Comparison of ENCODE assay signal across 11 cellular contexts in the genomic region with DNA sequence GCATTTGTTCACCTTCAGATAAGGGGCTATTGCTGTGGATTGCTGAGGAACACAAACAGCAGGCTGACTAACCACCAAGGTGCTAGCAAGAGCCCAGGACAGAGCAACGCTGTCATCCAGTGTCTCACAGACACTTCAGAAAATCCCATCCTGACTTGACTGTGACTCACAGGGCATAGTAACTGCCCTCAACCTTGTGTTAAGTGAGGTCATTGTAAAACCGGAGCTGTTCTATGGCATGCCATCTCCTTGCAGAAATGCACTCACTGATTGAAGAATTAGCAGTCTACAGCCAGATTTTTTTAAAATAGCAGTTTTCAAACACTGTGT. TPM values are rescaled to one million over a fixed set of nuclear protein-coding genes. Genes with fewer than 3 reads are reported as not detected.
DNase-seq lines count a peak whose midpoint lies in the region; TF ChIP-seq lines count a peak whose summit lies in the region.
"Had no signal": no experiment of that assay in that cellular context is flagged by ENCODE, and none has a peak within 500 bp of the region (broad histone marks: within the 10 kb centered on the region; RNA-seq: fewer than 3 reads in every experiment).

No MANE protein-coding gene starts in this region.

- peaks cover 7% of the 10 kb centered on the region for H3K79me2 ChIP-seq in smooth muscle cell (ENCODE audit: low read depth)

- peaks cover 4% of the 10 kb centered on the region for H3K4me1 Mint-ChIP-seq in activated CD4-positive, alpha-beta memory T cell treated with anti-CD3 and anti-CD28 coated beads for 36 hours (ENCODE audit: low read depth)
- no peaks in the 10 kb centered on the region for H3K4me1 Mint-ChIP-seq in activated CD4-positive, alpha-beta memory T cell treated with anti-CD3 and anti-CD28 coated beads, Interleukin-2, amount 10 ng/mL, durations not matched to agents 7 days and 5 days

- DNase-seq in activated CD4-positive, alpha-beta memory T cell treated with anti-CD3 and anti-CD28 coated beads for 36 hours = peak; percentile 45
- no peak for DNase-seq in activated CD4-positive, alpha-beta memory T cell treated with anti-CD3 and anti-CD28 coated beads, Interleukin-2, amount 10 ng/mL, durations not matched to agents 7 days and 5 days
- DNase-seq in HT1080 (ENCODE audit: low read depth) = peak; percentile 90
- peak; percentile 32 for DNase-seq in fibroblast of gingiva (ENCODE audit: low read depth)
- no peak for DNase-seq in smooth muscle cell (lab: John Stamatoyannopoulos, UW; ENCODE audit: unreplicated experiment)
- no peak for DNase-seq in RPMI8226
- no peak for DNase-seq in COLO668 (lab: John Stamatoyannopoulos, UW; ENCODE audit: unreplicated experiment)
- DNase-seq in HAP-1 (ENCODE audit: low spot score in 2 of 2) = no peak
- DNase-seq: cortex of kidney, right lobe of liver had no signal

- H3K27ac ChIP-seq in smooth muscle cell (ENCODE audit: low read depth) = peak overlapping the region; percentile 89
- H3K27ac ChIP-seq: BLaER1, right lobe of liver had no signal

- no peak overlapping the region for H3K4me3 Mint-ChIP-seq in activated CD4-positive, alpha-beta memory T cell treated with anti-CD3 and anti-CD28 coated beads for 36 hours
- no peak overlapping the region for H3K4me3 Mint-ChIP-seq in activated CD4-positive, alpha-beta memory T cell treated with anti-CD3 and anti-CD28 coated beads, Interleukin-2, amount 10 ng/mL, durations not matched to agents 7 days and 5 days

- H3F3A ChIP-seq in smooth muscle cell (ENCODE audit: low read depth) = peaks cover 8% of the 10 kb centered on the region

- H3K4me2 ChIP-seq in smooth muscle cell = no peak overlapping the region
- H3K4me2 ChIP-seq: BLaER1 had no signal

- in situ Hi-C loops in HAP-1 (cut with MboI; ENCODE audit: low sequenced_read_pairs) = no loop called here

- peak overlapping the region; percentile 29 for H3K9ac ChIP-seq in smooth muscle cell (ENCODE audit: low read depth)
- H3K9ac ChIP-seq: BLaER1 had no signal

- no peak for TF ChIP-seq CTCF in smooth muscle cell (IDR thresholded peaks at IDR 0.05; ENCODE audit: borderline replicate concordance, insufficient read depth, poor library complexity, severe bottlenecking)

- intact Hi-C loops in activated CD4-positive, alpha-beta memory T cell treated with anti-CD3 and anti-CD28 coated beads for 36 hours (cut with micrococcal nuclease) = loop anchor here (1.0 kb wide), 1 partner anchor 42 kb away; no protein-coding TSS in a partner anchor

- H4K20me1 ChIP-seq in smooth muscle cell (ENCODE audit: low read depth) = no peaks in the 10 kb centered on the region
- H4K20me1 ChIP-seq: BLaER1 had no signal

- peaks cover 5% of the 10 kb centered on the region for H3K27me3 Mint-ChIP-seq in activated CD4-positive, alpha-beta memory T cell treated with anti-CD3 and anti-CD28 coated beads for 36 hours
- peaks cover 12% of the 10 kb centered on the region for H3K27me3 Mint-ChIP-seq in activated CD4-positive, alpha-beta memory T cell treated with anti-CD3 and anti-CD28 coated beads, Interleukin-2, amount 10 ng/mL, durations not matched to agents 7 days and 5 days

- WGBS in smooth muscle cell (ENCODE audit: low lambda C conversion rate) = 3% methylated on average over 2 of the region's 2 CpGs

- POLR2A ChIA-PET in activated CD4-positive, alpha-beta memory T cell treated with anti-CD3 and anti-CD28 coated beads for 36 hours (lab: Charles Lee) = no interaction called here
- POLR2A ChIA-PET in activated CD4-positive, alpha-beta memory T cell treated with anti-CD3 and anti-CD28 coated beads, Interleukin-2, amount 10 ng/mL, durations not matched to agents 7 days and 5 days (lab: Charles Lee) = interaction anchor here (1.2 kb wide), 1 partner anchor 11 kb away, joined by 3 read pairs; no protein-coding TSS in a partner anchor

- H3K27ac Mint-ChIP-seq in activated CD4-positive, alpha-beta memory T cell treated with anti-CD3 and anti-CD28 coated beads for 36 hours = no peak overlapping the region
- no peak overlapping the region for H3K27ac Mint-ChIP-seq in activated CD4-positive, alpha-beta memory T cell treated with anti-CD3 and anti-CD28 coated beads, Interleukin-2, amount 10 ng/mL, durations not matched to agents 7 days and 5 days

- H3K4me1 ChIP-seq in smooth muscle cell (ENCODE audit: low read depth) (peaks cover 6% of the 10 kb centered on the region), HAP-1 (peaks cover 6% of the 10 kb centered on the region)
- H3K4me1 ChIP-seq: right lobe of liver had no signal

- no peaks in the 10 kb centered on the region for H3K36me3 Mint-ChIP-seq in activated CD4-positive, alpha-beta memory T cell treated with anti-CD3 and anti-CD28 coated beads for 36 hours
- no peaks in the 10 kb centered on the region for H3K36me3 Mint-ChIP-seq in activated CD4-positive, alpha-beta memory T cell treated with anti-CD3 and anti-CD28 coated beads, Interleukin-2, amount 10 ng/mL, durations not matched to agents 7 days and 5 days (ENCODE audit: low read depth)

- no peaks in the 10 kb centered on the region for H3K27me3 ChIP-seq in smooth muscle cell (ENCODE audit: low read depth)
- H3K27me3 ChIP-seq in HAP-1 (ENCODE audit: low read depth) = no peaks in the 10 kb centered on the region
- H3K27me3 ChIP-seq: BLaER1, right lobe of liver had no signal

- no peak overlapping the region for H3K4me3 ChIP-seq in smooth muscle cell
- H3K4me3 ChIP-seq in HAP-1 = no peak overlapping the region
- H3K4me3 ChIP-seq: BLaER1, right lobe of liver had no signal

- CTCF ChIA-PET in activated CD4-positive, alpha-beta memory T cell treated with anti-CD3 and anti-CD28 coated beads for 36 hours (lab: Charles Lee) = no interaction called here
- CTCF ChIA-PET in activated CD4-positive, alpha-beta memory T cell treated with anti-CD3 and anti-CD28 coated beads, Interleukin-2, amount 10 ng/mL, durations not matched to agents 7 days and 5 days (lab: Charles Lee) = interaction anchor here (0.6 kb wide), 1 partner anchor 174 kb away, joined by 4 read pairs; no protein-coding TSS in a partner anchor

- no peaks in the 10 kb centered on the region for H3K9me3 ChIP-seq in smooth muscle cell (replicated peaks; ENCODE audit: low read depth)
- no peaks in the 10 kb centered on the region; the same call in 1 of the 2 replicates for H3K9me3 ChIP-seq in HAP-1
- H3K9me3 ChIP-seq: BLaER1, right lobe of liver had no signal

- no peaks in the 10 kb centered on the region for H3K9me3 Mint-ChIP-seq in activated CD4-positive, alpha-beta memory T cell treated with anti-CD3 and anti-CD28 coated beads for 36 hours
- no peaks in the 10 kb centered on the region for H3K9me3 Mint-ChIP-seq in activated CD4-positive, alpha-beta memory T cell treated with anti-CD3 and anti-CD28 coated beads, Interleukin-2, amount 10 ng/mL, durations not matched to agents 7 days and 5 days

- H2AFZ ChIP-seq in smooth muscle cell (ENCODE audit: low read depth) = no peak overlapping the region

- H3K36me3 ChIP-seq in smooth muscle cell (ENCODE audit: low read depth) = no peaks in the 10 kb centered on the region
- H3K36me3 ChIP-seq in HAP-1 (replicated peaks) = no peaks in the 10 kb centered on the region
- H3K36me3 ChIP-seq: BLaER1, right lobe of liver had no signal

RNA-seq across cellular contexts. Expression of gene TNFRSF19, which starts 51.1 kb away (rescaled TPM):
- not detected for total RNA-seq in activated CD4-positive, alpha-beta memory T cell treated with anti-CD3 and anti-CD28 coated beads for 36 hours
- under 1 TPM; 0.33 to 0.45 TPM for total RNA-seq in activated CD4-positive, alpha-beta memory T cell treated with anti-CD3 and anti-CD28 coated beads, Interleukin-2, amount 10 ng/mL, durations not matched to agents 7 days and 5 days
- 2.0 and 2.1 TPM in 2 replicates for total RNA-seq in HT1080 (2014; rRNA removed; shearing (Covaris generic))
- polyA plus RNA-seq in HT1080 (2015; cell fraction: cytosol; rRNA removed) = 1.8 and 2.2 TPM in 2 replicates
- polyA plus RNA-seq in HT1080 (2015; cell fraction: nucleus; rRNA removed) = 3.6 and 3.8 TPM in 2 replicates
- total RNA-seq in smooth muscle cell = 34.3 and 38.8 TPM in 2 replicates
- 15.5 and 24.5 TPM in 2 replicates for polyA plus RNA-seq in smooth muscle cell

Comparison
In these comparisons a context has a peak if more than half of its experiments do, and no peak if none do; other contexts are left out.
1. DNase-seq: peak in activated CD4-positive, alpha-beta memory T cell treated with anti-CD3 and anti-CD28 coated beads for 36 hours (single experiment), HT1080 (single experiment) and fibroblast of gingiva (single experiment); none in activated CD4-positive, alpha-beta memory T cell treated with anti-CD3 and anti-CD28 coated beads, Interleukin-2, amount 10 ng/mL, durations not matched to agents 7 days and 5 days (single experiment), smooth muscle cell (single experiment), RPMI8226 (single experiment), COLO668 (single experiment) and HAP-1 (0 of 2).
2. RNA of gene TNFRSF19, which starts 51.1 kb away (total RNA-seq): 34.3 to 38.8 TPM in smooth muscle cell; 2.0 to 2.1 TPM in HT1080, 0.33 to 0.45 TPM in activated CD4-positive, alpha-beta memory T cell treated with anti-CD3 and anti-CD28 coated beads, Interleukin-2, amount 10 ng/mL, durations not matched to agents 7 days and 5 days and not detected in activated CD4-positive, alpha-beta memory T cell treated with anti-CD3 and anti-CD28 coated beads for 36 hours; every median in the first group is over 10 times any median in the second.